In the genomic region with DNA sequence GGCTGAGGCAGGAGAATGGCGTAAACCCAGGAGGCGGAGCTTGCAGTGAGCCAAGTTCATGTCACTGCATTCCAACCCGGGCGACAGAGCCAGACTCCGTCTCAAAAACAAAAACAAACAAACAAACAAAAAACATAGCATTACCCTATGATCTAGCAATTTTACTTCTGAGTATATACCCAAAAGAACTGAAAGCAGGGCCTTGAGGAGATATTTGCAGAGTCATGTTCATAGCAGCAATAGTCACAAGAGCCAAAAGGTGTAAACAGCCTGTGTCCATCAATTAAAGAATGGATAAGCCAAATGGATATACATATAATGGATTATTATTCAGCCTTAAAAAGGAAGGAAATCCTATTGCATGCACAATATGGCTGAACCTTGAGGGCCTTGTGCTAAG, we compare ENCODE assay signal across 8 cellular contexts.
"Had no signal": no experiment of that assay in that cellular context is flagged by ENCODE, and none has a peak within 500 bp of the region (broad histone marks: within the 10 kb centered on the region; RNA-seq: fewer than 3 reads in every experiment).

No MANE protein-coding gene starts in this region.

- ATAC-seq: HCT116, HepG2 had no signal

- H3K9me3 ChIP-seq: HAP-1 had no signal

- DNase-seq: GOT3, H7, HFFc6, KG1 had no signal

- H3K4me3 ChIP-seq: HAP-1 had no signal

- FAIRE-seq: HepG2 had no signal

- H3K27ac ChIP-seq: HL-60 had no signal

- H3K36me3 ChIP-seq: HAP-1 had no signal
